ENCODE assay signal across 13 cellular contexts in genomic region chr19:49872245-49873148, GRCh38. TPM values are rescaled to one million over a fixed set of nuclear protein-coding genes. Genes with fewer than 3 reads are reported as not detected.
DNase-seq lines count a peak whose midpoint lies in the region; ATAC-seq and TF ChIP-seq lines count a peak whose summit lies in the region.
"Had no signal": no experiment of that assay in that cellular context is flagged by ENCODE, and none has a peak within 500 bp of the region (broad histone marks: within the 10 kb centered on the region; RNA-seq: fewer than 3 reads in every experiment).

No MANE protein-coding gene starts in this region.

- peaks cover 33% of the 10 kb centered on the region for H3K4me1 ChIP-seq in CD4-positive, CD25-positive, alpha-beta regulatory T cell (ENCODE audit: control insufficient read depth, insufficient read depth, low read length, poor library complexity, severe bottlenecking)
- H3K4me1 ChIP-seq in OCI-LY1 (ENCODE audit: insufficient read depth, low read length, severe bottlenecking), result peaks cover 38% of the 10 kb centered on the region
- peaks cover 48% of the 10 kb centered on the region for H3K4me1 ChIP-seq in body of pancreas

- peaks cover 8% of the 10 kb centered on the region for H3K79me2 ChIP-seq in OCI-LY1 (ENCODE audit: insufficient read depth, low read length)

- peak overlapping the region in 1 of 3 donors; percentile 32 for H3K27ac Mint-ChIP-seq in CD4-positive, CD25-positive, alpha-beta regulatory T cell
- H3K27ac Mint-ChIP-seq in naive B cell, result peak overlapping the region in 4 of 6 donors; percentile 2 to 37 (median 20)

- WGBS in body of pancreas, 2 donors, result 84 to 85% methylated on average over 15 to 18 of the region's 29 CpGs

- H3K4me2 ChIP-seq in OCI-LY1 (ENCODE audit: low read length), result no peak overlapping the region

- no peak overlapping the region for H3K27ac ChIP-seq in CD4-positive, CD25-positive, alpha-beta regulatory T cell (ENCODE audit: insufficient read depth, low read length, poor library complexity, severe bottlenecking)
- H3K27ac ChIP-seq in OCI-LY1 (ENCODE audit: low read depth, low read length, poor library complexity, severe bottlenecking) (peak overlapping the region; percentile 10), body of pancreas (no peak overlapping the region)
- H3K27ac ChIP-seq: C4-2B had no signal

- no peak overlapping the region for H3K4me3 ChIP-seq in CD4-positive, CD25-positive, alpha-beta regulatory T cell (ENCODE audit: low read depth, low read length)
- H3K4me3 ChIP-seq in OCI-LY1 (ENCODE audit: low read depth, low read length, poor library complexity, severe bottlenecking) (no peak overlapping the region), body of pancreas (no peak overlapping the region)
- H3K4me3 ChIP-seq: SK-N-MC, skin epidermis had no signal

- intact Hi-C loops in body of pancreas (cut with DNase I), result no loop called here

- DNase-seq in CD4-positive, CD25-positive, alpha-beta regulatory T cell, result no peak
- DNase-seq in naive B cell (no peak), body of pancreas (no peak), AG08395 (ENCODE audit: low spot score) (no peak), G401 (ENCODE audit: low spot score) (no peak)
- DNase-seq: dermis blood vessel endothelial cell, EL had no signal

- no peaks in the 10 kb centered on the region for H3F3A ChIP-seq in OCI-LY1 (ENCODE audit: insufficient read depth, low read length)

- no peak for ATAC-seq in CD4-positive, CD25-positive, alpha-beta regulatory T cell (ENCODE audit: low read depth in 2 of 2)
- no peak for ATAC-seq in naive B cell (ENCODE audit: low read depth in 2 of 2)
- ATAC-seq in body of pancreas, result no peak
- ATAC-seq: left ventricle myocardium superior had no signal

- peaks cover 0 to 46% (median 9%) of the 10 kb centered on the region in 4 donors for H3K4me1 Mint-ChIP-seq in CD4-positive, CD25-positive, alpha-beta regulatory T cell
- H3K4me1 Mint-ChIP-seq in naive B cell, result peaks cover 15 to 45% (median 34%) of the 10 kb centered on the region in 3 donors

- H3K36me3 ChIP-seq in CD4-positive, CD25-positive, alpha-beta regulatory T cell (ENCODE audit: control insufficient read depth, insufficient read depth, low read length), result no peaks in the 10 kb centered on the region
- H3K36me3 ChIP-seq in OCI-LY1 (ENCODE audit: insufficient read depth, low read length) (peaks cover 16% of the 10 kb centered on the region), body of pancreas (replicated peaks in 1 of 2; ENCODE audit: insufficient read depth in 1 of 2, low read depth in 2 of 2) (no peaks in the 10 kb centered on the region)

- no peaks in the 10 kb centered on the region for H3K9me2 ChIP-seq in OCI-LY1 (ENCODE audit: low read depth, low read length)

- peaks cover 4% of the 10 kb centered on the region for H3K27me3 Mint-ChIP-seq in CD4-positive, CD25-positive, alpha-beta regulatory T cell
- no peaks in the 10 kb centered on the region for H3K27me3 Mint-ChIP-seq in naive B cell

- no peaks in the 10 kb centered on the region for H3K36me3 Mint-ChIP-seq in CD4-positive, CD25-positive, alpha-beta regulatory T cell
- H3K36me3 Mint-ChIP-seq in naive B cell, result no peaks in the 10 kb centered on the region

- H3K4me3 Mint-ChIP-seq in CD4-positive, CD25-positive, alpha-beta regulatory T cell, result peak overlapping the region in 3 of 4 donors; percentile 58 to 82 (median 61)
- peak overlapping the region in 6 of 8 donors; percentile 5 to 86 (median 65) for H3K4me3 Mint-ChIP-seq in naive B cell

- H2AFZ ChIP-seq in OCI-LY1 (ENCODE audit: low read length), result no peak overlapping the region

- in situ Hi-C loops in G401 (cut with HindIII; ENCODE audit: low sequenced_read_pairs), result no loop called here

- H4K20me1 ChIP-seq in OCI-LY1 (ENCODE audit: insufficient read depth, low read length), result no peaks in the 10 kb centered on the region

- TF ChIP-seq CTCF in OCI-LY1 (IDR thresholded peaks at IDR 0.05; ENCODE audit: low read length) (no peak), body of pancreas (IDR thresholded peaks at IDR 0.05) (no peak)

- H3K9me3 Mint-ChIP-seq in CD4-positive, CD25-positive, alpha-beta regulatory T cell, result no peaks in the 10 kb centered on the region
- peaks cover 0 to 2% (median 0%) of the 10 kb centered on the region in 7 donors for H3K9me3 Mint-ChIP-seq in naive B cell

- no peaks in the 10 kb centered on the region for H3K9me3 ChIP-seq in CD4-positive, CD25-positive, alpha-beta regulatory T cell (ENCODE audit: control insufficient read depth in 2 of 2, low read length in 2 of 2)
- no peaks in the 10 kb centered on the region for H3K9me3 ChIP-seq in OCI-LY1 (ENCODE audit: low read length)
- no peaks in the 10 kb centered on the region for H3K9me3 ChIP-seq in body of pancreas

- H3K27me3 ChIP-seq in CD4-positive, CD25-positive, alpha-beta regulatory T cell (ENCODE audit: control insufficient read depth, insufficient read depth, low read length), result no peaks in the 10 kb centered on the region
- H3K27me3 ChIP-seq in OCI-LY1 (ENCODE audit: insufficient read depth, low read length) (no peaks in the 10 kb centered on the region), body of pancreas (no peaks in the 10 kb centered on the region)

- H3K9ac ChIP-seq in OCI-LY1 (ENCODE audit: low read length), result no peak overlapping the region

- no peak for TF ChIP-seq POLR2A in body of pancreas (IDR thresholded peaks at IDR 0.05)

RNA-seq across cellular contexts. Expression of gene AKT1S1, which starts 4.7 kb away (rescaled TPM):
- 12.9 TPM for total RNA-seq in CD4-positive, CD25-positive, alpha-beta regulatory T cell
- polyA plus RNA-seq in CD4-positive, CD25-positive, alpha-beta regulatory T cell, result 1 to 10 TPM; 3.0 to 4.2 (median 3.8) TPM
- polyA plus RNA-seq in naive B cell (ENCODE audit: low read depth in 6 of 6), result 1 to 10 TPM; 1.5 to 6.0 (median 3.2) TPM
- total RNA-seq in body of pancreas, result 10 to 100 TPM in 1 of 2 donors, 1 to 10 TPM in 1; 7.5 to 20.1 TPM
- total RNA-seq in G401 (2014; rRNA removed; shearing (Covaris generic)), result 14.0 and 18.0 TPM in 2 replicates

RNA-seq across cellular contexts. Expression of gene TBC1D17, which starts 5.0 kb away (rescaled TPM):
- total RNA-seq in CD4-positive, CD25-positive, alpha-beta regulatory T cell, result 48.1 TPM
- 1 to 10 TPM; 8.8 to 9.7 (median 9.1) TPM for polyA plus RNA-seq in CD4-positive, CD25-positive, alpha-beta regulatory T cell
- 10 to 100 TPM; 10.5 to 20.6 (median 12.3) TPM for polyA plus RNA-seq in naive B cell (ENCODE audit: low read depth in 6 of 6)
- 10 to 100 TPM; 25.9 to 37.6 TPM for total RNA-seq in body of pancreas
- 6.5 and 7.6 TPM in 2 replicates for total RNA-seq in G401 (2014; rRNA removed; shearing (Covaris generic))

RNA-seq across cellular contexts. Expression of gene PNKP, which starts 5.1 kb away (rescaled TPM):
- 149 TPM for total RNA-seq in CD4-positive, CD25-positive, alpha-beta regulatory T cell
- 10 to 100 TPM; 26.2 to 33.5 (median 28.2) TPM for polyA plus RNA-seq in CD4-positive, CD25-positive, alpha-beta regulatory T cell
- 10 to 100 TPM; 39.4 to 64.9 (median 49.8) TPM for polyA plus RNA-seq in naive B cell (ENCODE audit: low read depth in 6 of 6)
- total RNA-seq in body of pancreas, result 100 to 1,000 TPM in 1 of 2 donors, 10 to 100 TPM in 1; 59.7 to 122 TPM
- 90.2 and 111 TPM in 2 replicates for total RNA-seq in G401 (2014; rRNA removed; shearing (Covaris generic))

RNA-seq across cellular contexts. Expression of gene PTOV1, which starts 21.5 kb away (rescaled TPM):
- total RNA-seq in CD4-positive, CD25-positive, alpha-beta regulatory T cell, result 116 TPM
- 10 to 100 TPM; 26.8 to 45.6 (median 34.2) TPM for polyA plus RNA-seq in CD4-positive, CD25-positive, alpha-beta regulatory T cell
- 10 to 100 TPM; 46.1 to 98.3 (median 60.3) TPM for polyA plus RNA-seq in naive B cell (ENCODE audit: low read depth in 6 of 6)
- total RNA-seq in body of pancreas, result 10 to 100 TPM; 69.0 to 70.2 TPM
- 147 and 166 TPM in 2 replicates for total RNA-seq in G401 (2014; rRNA removed; shearing (Covaris generic))

RNA-seq across cellular contexts. Expression of gene IL4I1, which starts 24.2 kb away (rescaled TPM):
- total RNA-seq in CD4-positive, CD25-positive, alpha-beta regulatory T cell, result 3.7 TPM
- under 1 TPM; 0.20 to 0.85 (median 0.30) TPM for polyA plus RNA-seq in CD4-positive, CD25-positive, alpha-beta regulatory T cell
- 1 to 10 TPM in 1 of 6 donors, under 1 TPM in 1, not detected in 4; 0.66 to 1.2 TPM for polyA plus RNA-seq in naive B cell (ENCODE audit: low read depth in 6 of 6)
- under 1 TPM in 1 of 2 donors, not detected in 1; 0.52 TPM for total RNA-seq in body of pancreas
- 0.07 and 0.80 TPM in 2 replicates for total RNA-seq in G401 (2014; rRNA removed; shearing (Covaris generic))
- total RNA-seq: left ventricle myocardium superior had no signal
- polyA plus RNA-seq: neural cell had no signal
